Comparison of ENCODE assay signal across 8 cellular contexts in genomic region chr5:179679014-179679674, GRCh38. TPM values are rescaled to one million over a fixed set of nuclear protein-coding genes. Genes with fewer than 3 reads are reported as not detected.
DNase-seq lines count a peak whose midpoint lies in the region; ATAC-seq, FAIRE-seq and TF ChIP-seq lines count a peak whose summit lies in the region.

No MANE protein-coding gene starts in this region.

- in situ Hi-C loops in GM23248 (cut with MboI) = no loop called here

- H3K27ac ChIP-seq in GM23248 (no peak overlapping the region), endothelial cell of umbilical vein (ENCODE audit: insufficient read depth, low read depth, low read length) (no peak overlapping the region)

- no peaks in the 10 kb centered on the region for H3K9me3 ChIP-seq in GM23248 (ENCODE audit: low read depth)
- no peaks in the 10 kb centered on the region for H3K9me3 ChIP-seq in endothelial cell of umbilical vein (replicated peaks; ENCODE audit: control insufficient read depth, insufficient read depth, low read length)
- no peaks in the 10 kb centered on the region for H3K9me3 ChIP-seq in mucosa of descending colon

- intact Hi-C loops in endothelial cell of umbilical vein (cut with micrococcal nuclease) (loop anchor here (1.0 to 5.0 kb wide), 3 partner anchors 19 to 142 kb away; partner anchors contain the start of genes CANX, RUFY1 and SQSTM1), mucosa of descending colon (cut with DNase I, micrococcal nuclease) (no loop called here)

- dilution Hi-C loops in endothelial cell of umbilical vein (cut with MboI; ENCODE audit: extremely low pct_ligation_motif_present, low sequenced_read_pairs) = no loop called here

- peaks cover 6% of the 10 kb centered on the region; the same call in 1 of the 2 replicates for H3F3A ChIP-seq in GM23248 (ENCODE audit: insufficient read depth)

- peak; percentile 44 for TF ChIP-seq CTCF in D721Med (IDR thresholded peaks at IDR 0.05; ENCODE audit: insufficient read depth, missing control alignments)
- peak; percentile 41 to 68 for TF ChIP-seq CTCF in endothelial cell of umbilical vein (IDR thresholded peaks at IDR 0.05; ENCODE audit: extremely low read depth in 1 of 2, insufficient read depth in 1 of 2, low read depth in 1 of 2, low read length in 2 of 2)
- TF ChIP-seq CTCF in mucosa of descending colon (IDR thresholded peaks at IDR 0.05) = no peak

- CTCF ChIA-PET in endothelial cell of umbilical vein (lab: Charles Lee) = interaction anchor here (1.6 to 2.3 kb wide), 3 partner anchors 11 to 411 kb away, joined by 3 to 16 read pairs (median 6); no protein-coding TSS in a partner anchor

- H3K4me2 ChIP-seq in GM23248 (ENCODE audit: unreplicated experiment) (peak overlapping the region; percentile 68), endothelial cell of umbilical vein (ENCODE audit: insufficient read depth, low read length) (peak overlapping the region; percentile 3)

- no peaks in the 10 kb centered on the region for H3K9me1 ChIP-seq in endothelial cell of umbilical vein (replicated peaks; ENCODE audit: control insufficient read depth, extremely low read depth, insufficient read depth, low read length)

- ATAC-seq in mucosa of descending colon (peak; percentile 27), HG03354 (IDR thresholded peaks at IDR 0.05; ENCODE audit: poor library complexity, severe bottlenecking, unreplicated experiment) (no peak)

- FAIRE-seq in D721Med (lab: Jason Lieb, UNC) (no peak), endothelial cell of umbilical vein (lab: Jason Lieb, UNC) (peak; percentile 53)

- no peak for TF ChIP-seq POLR2A in endothelial cell of umbilical vein (IDR thresholded peaks at IDR 0.05; ENCODE audit: low read depth, low read length)

- POLR2A ChIA-PET in endothelial cell of umbilical vein (lab: Charles Lee) = interaction anchor here (1.8 kb wide), 1 partner anchor 55 kb away, joined by 11 read pairs; the partner anchor contains the start of gene HNRNPH1

- no TSS peak for BruUV-seq in endothelial cell of umbilical vein (replicated peaks; lab: Mats Ljungman, UMichigan)

- H3K4me3 ChIP-seq in GM23248 (peak overlapping the region; percentile 80), endothelial cell of umbilical vein (replicated peaks in 1 of 3; ENCODE audit: insufficient read depth in 1 of 3, low read depth in 1 of 3, low read length in 3 of 3) (peak overlapping the region in 2 of 3 experiments; percentile 1 to 63), mucosa of descending colon (peak overlapping the region; percentile 42)

- H3K9ac ChIP-seq in GM23248 = peak overlapping the region; percentile 88; the same call in 1 of the 2 replicates
- no peak overlapping the region for H3K9ac ChIP-seq in endothelial cell of umbilical vein (replicated peaks; ENCODE audit: extremely low read depth, insufficient read depth, low read length)

- no peaks in the 10 kb centered on the region for H3K27me3 ChIP-seq in GM23248 (replicated peaks; ENCODE audit: insufficient read depth)
- no peaks in the 10 kb centered on the region for H3K27me3 ChIP-seq in endothelial cell of umbilical vein (ENCODE audit: control insufficient read depth in 2 of 2, insufficient read depth in 2 of 2, low read length in 2 of 2)

- H4K20me1 ChIP-seq in GM23248 (ENCODE audit: insufficient read depth) (no peaks in the 10 kb centered on the region), endothelial cell of umbilical vein (replicated peaks; ENCODE audit: control insufficient read depth, extremely low read depth, insufficient read depth, low read length) (no peaks in the 10 kb centered on the region)

- H2AFZ ChIP-seq in GM23248 (peak overlapping the region; percentile 84), endothelial cell of umbilical vein (ENCODE audit: low read depth, low read length) (peak overlapping the region; percentile 45)

- H3K4me1 ChIP-seq in GM23248 (ENCODE audit: insufficient read depth) (peaks cover 7% of the 10 kb centered on the region; the same call in 1 of the 2 replicates), endothelial cell of umbilical vein (ENCODE audit: control insufficient read depth, extremely low read depth, insufficient read depth, low read length) (no peaks in the 10 kb centered on the region), mucosa of descending colon (ENCODE audit: low read depth) (peaks cover 14% of the 10 kb centered on the region)

- 24% methylated on average over 41 of the region's 41 CpGs for WGBS in GM23248 (ENCODE audit: low coverage in 1 of 2, low lambda C conversion rate in 2 of 2, missing lambda C conversion rate in 2 of 2), 2 experiments

- H3K36me3 ChIP-seq in GM23248 (ENCODE audit: low read depth) (no peaks in the 10 kb centered on the region), endothelial cell of umbilical vein (ENCODE audit: control insufficient read depth in 2 of 2, extremely low read depth in 1 of 2, insufficient read depth in 2 of 2, low read length in 2 of 2) (no peaks in the 10 kb centered on the region), mucosa of descending colon (ENCODE audit: low read depth) (no peaks in the 10 kb centered on the region)

- no peaks in the 10 kb centered on the region for H3K9me2 ChIP-seq in GM23248 (ENCODE audit: insufficient read depth)

- H3K79me2 ChIP-seq in GM23248 (ENCODE audit: insufficient read depth) (peaks cover 21% of the 10 kb centered on the region), endothelial cell of umbilical vein (ENCODE audit: control insufficient read depth, insufficient read depth, low read length) (peaks cover 5% of the 10 kb centered on the region)

- no peak for DNase-seq in D721Med (ENCODE audit: insufficient read length, low spot score)
- peak; percentile 67 for DNase-seq in GM23248
- DNase-seq in NCI-H146 (lab: John Stamatoyannopoulos, UW) = peak; percentile 90
- DNase-seq in activated CD8-positive, alpha-beta memory T cell treated with anti-CD3 and anti-CD28 coated beads, Interleukin-2, amount 50 U/mL, for 1 hour (ENCODE audit: extremely low read depth) = peak; percentile 36
- DNase-seq in endothelial cell of umbilical vein (ENCODE audit: low read depth, low spot score) = peak; percentile 65
- peak; percentile 81 to 88 (median 84) for DNase-seq in mucosa of descending colon
- peak; percentile 42 for DNase-seq in stimulated activated CD8-positive, alpha-beta memory T cell treated with anti-CD3 and anti-CD28 coated beads, Interleukin-4, amount 100 ng/mL, for 24 hours (ENCODE audit: low read depth)

TF ChIP-seq in endothelial cell of umbilical vein, 7 proteins besides CTCF, POLR2A, EP300 and RAD21 (continues in another document):
- TF ChIP-seq GATA2 (IDR thresholded peaks at IDR 0.05; ENCODE audit: insufficient read depth, insufficient read length, low read depth, low read length) = no peak

RNA-seq across cellular contexts. Expression of gene CBY3, which starts 1.7 kb away (rescaled TPM):
- not detected in 2 replicates for total RNA-seq in GM23248 (2014; rRNA removed; shearing (Covaris generic))
- polyA plus RNA-seq in GM23248 (2016; fragmentation: Nextera tagmentation; extraction: Ambion mirVana) (0.43 and 0.60 TPM in 2 replicates), endothelial cell of umbilical vein (not detected in 2 replicates)
- total RNA-seq in endothelial cell of umbilical vein (not detected in 2 replicates), mucosa of descending colon (not detected)
- polyA plus RNA-seq in endothelial cell of umbilical vein (2011; cell fraction: cytosol; rRNA removed) = not detected in 2 replicates
- not detected in 2 replicates for polyA plus RNA-seq in endothelial cell of umbilical vein (2011; cell fraction: nucleus; rRNA removed)
- polyA plus RNA-seq in endothelial cell of umbilical vein (2012) = 0.29 TPM in 1 of 2 replicates, not detected in the other
- polyA minus RNA-seq in endothelial cell of umbilical vein = not detected in 2 replicates
- not detected for polyA minus RNA-seq in endothelial cell of umbilical vein (2011; cell fraction: cytosol; rRNA and poly(A)+ RNA removed)
- polyA minus RNA-seq in endothelial cell of umbilical vein (2011; cell fraction: nucleus; rRNA and poly(A)+ RNA removed) = not detected in 2 replicates

RNA-seq across cellular contexts. Expression of gene CANX, which starts 19.6 kb away (rescaled TPM):
- 466 and 488 TPM in 2 replicates for total RNA-seq in GM23248 (2014; rRNA removed; shearing (Covaris generic))
- 332 and 338 TPM in 2 replicates for polyA plus RNA-seq in GM23248 (2016; fragmentation: Nextera tagmentation; extraction: Ambion mirVana)
- total RNA-seq in endothelial cell of umbilical vein = 854 and 986 TPM in 2 replicates
- polyA plus RNA-seq in endothelial cell of umbilical vein = 156 and 193 TPM in 2 replicates
- polyA plus RNA-seq in endothelial cell of umbilical vein (2011; cell fraction: cytosol; rRNA removed) = 237 and 250 TPM in 2 replicates
- 155 and 227 TPM in 2 replicates for polyA plus RNA-seq in endothelial cell of umbilical vein (2011; cell fraction: nucleus; rRNA removed)
- 671 and 731 TPM in 2 replicates for polyA plus RNA-seq in endothelial cell of umbilical vein (2012)
- polyA minus RNA-seq in endothelial cell of umbilical vein = 3,255 and 3,394 TPM in 2 replicates
- polyA minus RNA-seq in endothelial cell of umbilical vein (2011; cell fraction: cytosol; rRNA and poly(A)+ RNA removed) = 534 TPM
- polyA minus RNA-seq in endothelial cell of umbilical vein (2011; cell fraction: nucleus; rRNA and poly(A)+ RNA removed) = 400 and 464 TPM in 2 replicates
- 100 to 1,000 TPM; 485 to 598 (median 521) TPM for total RNA-seq in mucosa of descending colon

RNA-seq across cellular contexts. Expression of gene MAML1, which starts 53.5 kb away (rescaled TPM):
- total RNA-seq in GM23248 (2014; rRNA removed; shearing (Covaris generic)) = 8.0 and 9.5 TPM in 2 replicates
- polyA plus RNA-seq in GM23248 (2016; fragmentation: Nextera tagmentation; extraction: Ambion mirVana) = 5.8 and 6.3 TPM in 2 replicates
- total RNA-seq in endothelial cell of umbilical vein = 29.0 and 30.1 TPM in 2 replicates
- 11.7 and 12.4 TPM in 2 replicates for polyA plus RNA-seq in endothelial cell of umbilical vein
- polyA plus RNA-seq in endothelial cell of umbilical vein (2011; cell fraction: cytosol; rRNA removed) = 9.5 and 10.7 TPM in 2 replicates
- polyA plus RNA-seq in endothelial cell of umbilical vein (2011; cell fraction: nucleus; rRNA removed) = 12.5 and 13.6 TPM in 2 replicates
- 13.7 and 14.8 TPM in 2 replicates for polyA plus RNA-seq in endothelial cell of umbilical vein (2012)
- 13.1 and 15.0 TPM in 2 replicates for polyA minus RNA-seq in endothelial cell of umbilical vein
- 8.9 TPM for polyA minus RNA-seq in endothelial cell of umbilical vein (2011; cell fraction: cytosol; rRNA and poly(A)+ RNA removed)
- polyA minus RNA-seq in endothelial cell of umbilical vein (2011; cell fraction: nucleus; rRNA and poly(A)+ RNA removed) = 14.1 and 17.8 TPM in 2 replicates
- total RNA-seq in mucosa of descending colon = 10 to 100 TPM; 26.0 to 34.0 (median 28.6) TPM

RNA-seq across cellular contexts. Expression of gene HNRNPH1, which starts 55.7 kb away (rescaled TPM):
- 220 and 271 TPM in 2 replicates for total RNA-seq in GM23248 (2014; rRNA removed; shearing (Covaris generic))
- 145 and 163 TPM in 2 replicates for polyA plus RNA-seq in GM23248 (2016; fragmentation: Nextera tagmentation; extraction: Ambion mirVana)
- total RNA-seq in endothelial cell of umbilical vein = 969 and 993 TPM in 2 replicates
- 197 and 348 TPM in 2 replicates for polyA plus RNA-seq in endothelial cell of umbilical vein
- polyA plus RNA-seq in endothelial cell of umbilical vein (2011; cell fraction: cytosol; rRNA removed) = 194 and 211 TPM in 2 replicates
- polyA plus RNA-seq in endothelial cell of umbilical vein (2011; cell fraction: nucleus; rRNA removed) = 1,780 and 2,211 TPM in 2 replicates
- polyA plus RNA-seq in endothelial cell of umbilical vein (2012) = 429 and 572 TPM in 2 replicates
- polyA minus RNA-seq in endothelial cell of umbilical vein = 804 and 1,117 TPM in 2 replicates
- 519 TPM for polyA minus RNA-seq in endothelial cell of umbilical vein (2011; cell fraction: cytosol; rRNA and poly(A)+ RNA removed)
- polyA minus RNA-seq in endothelial cell of umbilical vein (2011; cell fraction: nucleus; rRNA and poly(A)+ RNA removed) = 1,579 and 2,590 TPM in 2 replicates
- total RNA-seq in mucosa of descending colon = 100 to 1,000 TPM; 453 to 475 (median 473) TPM
